ENCODE assay signal across 19 cellular contexts in genomic region chr5:33816791-33817190, GRCh38.
DNase-seq lines count a peak whose midpoint lies in the region; TF ChIP-seq lines count a peak whose summit lies in the region.
"Had no signal": no experiment of that assay in that cellular context is flagged by ENCODE, and none has a peak within 500 bp of the region (broad histone marks: within the 10 kb centered on the region; RNA-seq: fewer than 3 reads in every experiment).

No MANE protein-coding gene starts in this region.

- DNase-seq in NCI-H748 (lab: John Stamatoyannopoulos, UW; ENCODE audit: unreplicated experiment) (peak; percentile 41), NCI-H748 treated with DMSO at 0.1 percent for 48 hours (lab: John Stamatoyannopoulos, UW) (no peak), choroid plexus epithelial cell (ENCODE audit: low read depth) (peak; percentile 91), iris pigment epithelial cell (ENCODE audit: low read depth) (peak; percentile 79), smooth muscle cell of the brain vasculature (ENCODE audit: low read depth, low spot score) (peak; percentile 74), inferior parietal cortex (ENCODE audit: extremely low spot score) (no peak), NCI-H2107 treated with DMSO at 0.1 percent for 48 hours (lab: John Stamatoyannopoulos, UW; ENCODE audit: unreplicated experiment) (no peak), posterior vena cava (ENCODE audit: low spot score) (no peak)
- DNase-seq: activated CD4-positive, CD25-positive, alpha-beta regulatory T cell; activated CD8-positive, alpha-beta memory T cell treated with anti-CD3 and anti-CD28 coated beads for 24 hours; effector CD4-positive, alpha-beta T cell; KBM-7; left ventricle myocardium superior; NCI-H1930; NCI-H526; OCI-M1; pancreas; T-helper 9 cell had no signal

- intact Hi-C loops in posterior vena cava (cut with DNase I): no loop called here

- no peak for TF ChIP-seq CTCF in choroid plexus epithelial cell (conservative IDR thresholded peaks at IDR 0.05; ENCODE audit: low read depth, low read length)

- no peak overlapping the region for H3K4me3 ChIP-seq in choroid plexus epithelial cell (ENCODE audit: low read depth, low read length)
- H3K4me3 ChIP-seq: pancreas, SK-N-MC had no signal

Comparison
In these comparisons a context has a peak if more than half of its experiments do, and no peak if none do; other contexts are left out.
1. DNase-seq: peak in NCI-H748 (single experiment), choroid plexus epithelial cell (single experiment), iris pigment epithelial cell (single experiment) and smooth muscle cell of the brain vasculature (single experiment); none in NCI-H748 treated with DMSO at 0.1 percent for 48 hours (single experiment), inferior parietal cortex (single experiment), NCI-H2107 treated with DMSO at 0.1 percent for 48 hours (single experiment) and posterior vena cava (single experiment).